19 cellular contexts compared by ENCODE assay signal in the genomic region with DNA sequence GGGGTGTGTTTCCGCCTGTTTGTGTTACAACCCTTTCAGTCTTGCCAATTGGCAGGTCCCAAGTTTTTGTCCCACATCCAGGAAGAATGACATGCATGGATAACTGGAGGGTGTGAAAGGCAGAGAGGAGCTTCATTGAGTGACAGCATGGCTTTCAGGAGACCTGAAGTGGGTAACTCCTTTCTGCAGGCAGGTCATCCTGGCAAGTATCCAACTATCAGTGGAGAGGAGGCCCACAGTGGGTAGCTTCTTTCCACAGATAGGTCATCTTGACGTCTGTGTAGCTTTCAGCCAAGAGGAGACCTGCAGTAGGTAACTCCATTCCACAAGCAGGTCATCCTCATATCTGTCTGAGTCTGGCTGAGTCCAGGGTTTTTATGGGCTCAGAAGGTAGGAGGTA.
DNase-seq lines count a peak whose midpoint lies in the region; ATAC-seq, FAIRE-seq and TF ChIP-seq lines count a peak whose summit lies in the region.
"Had no signal": no experiment of that assay in that cellular context is flagged by ENCODE, and none has a peak within 500 bp of the region (broad histone marks: within the 10 kb centered on the region; RNA-seq: fewer than 3 reads in every experiment).

No MANE protein-coding gene starts in this region.

- H3K4me3 ChIP-seq in K562 (no peak overlapping the region), smooth muscle cell (no peak overlapping the region)
- H3K4me3 ChIP-seq: GM23338 had no signal

- DNase-seq in DMS53 (lab: John Stamatoyannopoulos, UW) (peak; percentile 78), NCI-H446 treated with DMSO at 0.1 percent for 48 hours (lab: John Stamatoyannopoulos, UW) (peak; percentile 44), K562 (ENCODE audit: extremely low read depth in 1 of 4, low spot score in 3 of 4) (no peak), DMS153 treated with DMSO at 0.1 percent for 48 hours (lab: John Stamatoyannopoulos, UW; ENCODE audit: unreplicated experiment) (no peak), NCI-H526 treated with DMSO at 0.1 percent for 48 hours (lab: John Stamatoyannopoulos, UW) (no peak), GM13977 (ENCODE audit: low spot score) (no peak), smooth muscle cell (lab: John Stamatoyannopoulos, UW; ENCODE audit: unreplicated experiment) (no peak)
- DNase-seq: C1 segment of cervical spinal cord; Caco-2; CD4-positive, CD25-positive, alpha-beta regulatory T cell; CD8-positive, alpha-beta T cell; DND-41; H9 had no signal

- TF ChIP-seq EP300 in K562 (IDR thresholded peaks at IDR 0.05; ENCODE audit: low read length): no peak

- intact Hi-C loops in K562 (cut with micrococcal nuclease): no loop called here

- H3K9ac ChIP-seq in K562 (ENCODE audit: insufficient read depth in 1 of 2, low read depth in 2 of 2, low read length in 2 of 2) (no peak overlapping the region), smooth muscle cell (ENCODE audit: low read depth) (no peak overlapping the region)

- BruUV-seq in K562 (replicated peaks; lab: Mats Ljungman, UMichigan): no TSS peak

- H3K27ac ChIP-seq in C4-2B: peak overlapping the region; percentile 7; the same call in 1 of the 2 replicates
- H3K27ac ChIP-seq in K562 (ENCODE audit: extremely low read depth, low read depth, low read length): no peak overlapping the region
- no peak overlapping the region for H3K27ac ChIP-seq in smooth muscle cell (ENCODE audit: low read depth)

- H3K27me3 ChIP-seq in K562 (ENCODE audit: control insufficient read depth in 2 of 2, insufficient read depth in 2 of 2, low read length in 2 of 2) (no peaks in the 10 kb centered on the region), smooth muscle cell (ENCODE audit: low read depth) (no peaks in the 10 kb centered on the region)

- no peaks in the 10 kb centered on the region for H3K79me2 ChIP-seq in K562 (ENCODE audit: control insufficient read depth, insufficient read depth, low read length)
- H3K79me2 ChIP-seq in smooth muscle cell (ENCODE audit: low read depth): no peaks in the 10 kb centered on the region

- ATAC-seq in K562: no peak
- ATAC-seq: CD8-positive, alpha-beta T cell; GM23338; HCT116 had no signal

- TF ChIP-seq CTCF in C4-2B (conservative IDR thresholded peaks at IDR 0.05): no peak
- no peak for TF ChIP-seq CTCF in K562 (IDR thresholded peaks at IDR 0.05 in 2 of 3, conservative IDR thresholded peaks at IDR 0.05 in 1 of 3; ENCODE audit: insufficient read depth in 2 of 3, low read depth in 1 of 3, low read length in 3 of 3)
- TF ChIP-seq CTCF in GM13977 (IDR thresholded peaks at IDR 0.05; ENCODE audit: extremely low read depth, insufficient read depth, missing control alignments): no peak
- no peak for TF ChIP-seq CTCF in smooth muscle cell (IDR thresholded peaks at IDR 0.05; ENCODE audit: borderline replicate concordance, insufficient read depth, poor library complexity, severe bottlenecking)

- no peaks in the 10 kb centered on the region for H3F3A ChIP-seq in smooth muscle cell (ENCODE audit: low read depth)

- CTCF ChIA-PET in K562 (lab: Yijun Ruan, JAX; ENCODE audit: low intra/inter-chr PET ratio): no interaction called here

- no peaks in the 10 kb centered on the region for H3K9me1 ChIP-seq in K562 (ENCODE audit: control insufficient read depth, insufficient read depth, low read length)

- H3K9me3 ChIP-seq in K562 (replicated peaks; ENCODE audit: control insufficient read depth, insufficient read depth, low read depth, low read length) (no peaks in the 10 kb centered on the region; the same call in 1 of the 2 replicates), smooth muscle cell (replicated peaks; ENCODE audit: low read depth) (no peaks in the 10 kb centered on the region)
- H3K9me3 ChIP-seq: Caco-2 had no signal

- H3K36me3 ChIP-seq in K562 (ENCODE audit: control insufficient read depth, insufficient read depth, low read length): no peaks in the 10 kb centered on the region
- no peaks in the 10 kb centered on the region for H3K36me3 ChIP-seq in smooth muscle cell (ENCODE audit: low read depth)

- 39% methylated on average over 2 of the region's 2 CpGs for WGBS in K562 (ENCODE audit: insufficient coverage, low coverage, missing lambda C conversion rate)
- 96% methylated on average over 2 of the region's 2 CpGs for WGBS in smooth muscle cell (ENCODE audit: low lambda C conversion rate)

- FAIRE-seq in K562 (lab: Jason Lieb, UNC): no peak
- FAIRE-seq: G401.6, GM12892, GM18507 had no signal

- TF ChIP-seq RAD21 in K562 (CRISPR knock-in tag; conservative IDR thresholded peaks at IDR 0.05 in 1 of 2, IDR thresholded peaks at IDR 0.05 in 1 of 2): no peak

- H3K4me2 ChIP-seq in K562 (ENCODE audit: insufficient read depth, low read length) (no peak overlapping the region), smooth muscle cell (no peak overlapping the region)
- H3K4me2 ChIP-seq: GM23338 had no signal

- no peaks in the 10 kb centered on the region for H3K4me1 ChIP-seq in K562 (replicated peaks in 1 of 2; ENCODE audit: control insufficient read depth in 2 of 2, insufficient read depth in 2 of 2, low read length in 2 of 2)
- H3K4me1 ChIP-seq in smooth muscle cell (ENCODE audit: low read depth): peaks cover 6% of the 10 kb centered on the region
- H3K4me1 ChIP-seq: Caco-2 had no signal

- in situ Hi-C loops in K562 (cut with MboI): no loop called here
- in situ Hi-C loops in GM13977 (cut with MboI; ENCODE audit: low pct_unique_long_range_greater_than_20kb, low sequenced_read_pairs, unreplicated experiment): no loop called here

- no peak for TF ChIP-seq POLR2A in K562 (conservative IDR thresholded peaks at IDR 0.05)

- H4K20me1 ChIP-seq in K562 (replicated peaks; ENCODE audit: control insufficient read depth, insufficient read depth, low read length) (no peaks in the 10 kb centered on the region), smooth muscle cell (ENCODE audit: low read depth) (no peaks in the 10 kb centered on the region)

- POLR2A ChIA-PET in K562 (lab: Yijun Ruan, JAX): no interaction called here

- H2AFZ ChIP-seq in K562 (ENCODE audit: low read depth, low read length) (no peak overlapping the region), smooth muscle cell (ENCODE audit: low read depth) (no peak overlapping the region)
- H2AFZ ChIP-seq: GM23338 had no signal

TF ChIP-seq in K562, 482 proteins besides CTCF, POLR2A, EP300 and RAD21:
- peak; percentile 55 for TF ChIP-seq NFIC (IDR thresholded peaks at IDR 0.05)
- no peak for TF ChIP-seq NFXL1 (CRISPR knock-in tag; IDR thresholded peaks at IDR 0.05)

Comparison
In these comparisons a context has a peak if more than half of its experiments do, and no peak if none do; other contexts are left out.
1. DNase-seq: peak in DMS53 (single experiment) and NCI-H446 treated with DMSO at 0.1 percent for 48 hours (single experiment); none in K562 (0 of 4), DMS153 treated with DMSO at 0.1 percent for 48 hours (single experiment), NCI-H526 treated with DMSO at 0.1 percent for 48 hours (single experiment), GM13977 (single experiment) and smooth muscle cell (single experiment).